ENCODE assay signal across 17 cellular contexts in genomic region chr14:65231286-65231980, GRCh38.
DNase-seq lines count a peak whose midpoint lies in the region; ATAC-seq, FAIRE-seq and TF ChIP-seq lines count a peak whose summit lies in the region.
"Had no signal": no experiment of that assay in that cellular context is flagged by ENCODE, and none has a peak within 500 bp of the region (broad histone marks: within the 10 kb centered on the region; RNA-seq: fewer than 3 reads in every experiment).

No MANE protein-coding gene starts in this region.

- no peaks in the 10 kb centered on the region for H3K9me3 ChIP-seq in breast epithelium
- H3K9me3 ChIP-seq in GM12878 (replicated peaks; ENCODE audit: control insufficient read depth, insufficient read depth, low read length), result no peaks in the 10 kb centered on the region; the same call in 2 of the 3 replicates
- no peaks in the 10 kb centered on the region for H3K9me3 ChIP-seq in upper lobe of left lung
- no peaks in the 10 kb centered on the region for H3K9me3 ChIP-seq in uterus
- H3K9me3 ChIP-seq: sigmoid colon, thoracic aorta had no signal

- H3K4me2 ChIP-seq in GM12878 (ENCODE audit: control insufficient read depth, insufficient read depth), result no peak overlapping the region

- RAD21 ChIA-PET in GM12878 (lab: Charles Lee; ENCODE audit: unreplicated experiment), result interaction anchor here (1.5 kb wide), 1 partner anchor 56 kb away, joined by 6 read pairs; no protein-coding TSS in a partner anchor

- no peaks in the 10 kb centered on the region for H3K27me3 Mint-ChIP-seq in MCF 10A (ENCODE audit: insufficient read depth, unreplicated experiment)
- H3K27me3 Mint-ChIP-seq in activated CD4-positive, alpha-beta T cell treated with anti-CD3 and anti-CD28 coated beads for 36 hours, result no peaks in the 10 kb centered on the region

- in situ Hi-C loops in GM12878 (cut with MboI), result no loop called here

- H3K4me3 Mint-ChIP-seq in MCF 10A (ENCODE audit: unreplicated experiment), result no peak overlapping the region
- H3K4me3 Mint-ChIP-seq in activated CD4-positive, alpha-beta T cell treated with anti-CD3 and anti-CD28 coated beads for 36 hours, result no peak overlapping the region
- H3K4me3 Mint-ChIP-seq: activated CD4-positive, alpha-beta memory T cell treated with anti-CD3 and anti-CD28 coated beads, Interleukin-2, amount 10 ng/mL, durations not matched to agents 7 days and 5 days had no signal

- peak overlapping the region; percentile 66 for H2AFZ ChIP-seq in GM12878 (ENCODE audit: control insufficient read depth, low read depth, low read length)

- WGBS in GM12878 (ENCODE audit: insufficient coverage, insufficient replicate concordance, low lambda C conversion rate, missing lambda C conversion rate), result 97% methylated on average over 6 of the region's 6 CpGs
- WGBS in upper lobe of left lung, 2 donors, result 62 to 69% methylated on average over 6 of the region's 6 CpGs

- no peak overlapping the region for H3K4me3 ChIP-seq in breast epithelium
- H3K4me3 ChIP-seq in GM12878, result no peak overlapping the region
- no peak overlapping the region for H3K4me3 ChIP-seq in upper lobe of left lung
- no peak overlapping the region for H3K4me3 ChIP-seq in uterus
- H3K4me3 ChIP-seq: sigmoid colon had no signal

- TF ChIP-seq EP300 in GM12878 (IDR thresholded peaks at IDR 0.05; ENCODE audit: borderline replicate concordance in 1 of 2, control insufficient read depth in 1 of 2, low read depth in 2 of 2, low read length in 2 of 2) (no peak), upper lobe of left lung (IDR thresholded peaks at IDR 0.05) (no peak)

- FAIRE-seq in GM12878 (lab: Jason Lieb, UNC), result peak; percentile 80

- intact Hi-C loops in breast epithelium (cut with DNase I; ENCODE audit: low total_unique reads), result no loop called here
- intact Hi-C loops in MCF 10A (cut with micrococcal nuclease), result no loop called here
- intact Hi-C loops in GM12878 (cut with micrococcal nuclease; ENCODE audit: unreplicated experiment), result no loop called here
- intact Hi-C loops in activated CD4-positive, alpha-beta T cell treated with anti-CD3 and anti-CD28 coated beads for 36 hours (cut with DNase I, micrococcal nuclease), result no loop called here
- intact Hi-C loops in uterus (cut with DNase I; ENCODE audit: low total_unique reads), result no loop called here
- intact Hi-C loops in head of caudate nucleus (cut with DNase I), result loop anchor here (2.0 kb wide), 1 partner anchor 51 kb away; no protein-coding TSS in a partner anchor

- POLR2A ChIA-PET in MCF 10A (lab: Yijun Ruan, JAX), result interaction anchor here (0.6 to 1.2 kb wide), 2 partner anchors 180 to 595 kb away, joined by 3 read pairs; no protein-coding TSS in a partner anchor
- POLR2A ChIA-PET in GM12878 (lab: Charles Lee), result no interaction called here
- POLR2A ChIA-PET in activated CD4-positive, alpha-beta T cell treated with anti-CD3 and anti-CD28 coated beads for 36 hours (lab: Charles Lee), result interaction anchor here (0.6 kb wide), 1 partner anchor 22 kb away, joined by 4 read pairs; no protein-coding TSS in a partner anchor

- H3K9ac ChIP-seq in GM12878 (ENCODE audit: control insufficient read depth, insufficient read depth, low read length), result no peak overlapping the region

- H3K36me3 Mint-ChIP-seq in MCF 10A (ENCODE audit: insufficient read depth, unreplicated experiment), result no peaks in the 10 kb centered on the region
- H3K36me3 Mint-ChIP-seq in activated CD4-positive, alpha-beta T cell treated with anti-CD3 and anti-CD28 coated beads for 36 hours (ENCODE audit: low read depth), result no peaks in the 10 kb centered on the region

- TF ChIP-seq CTCF in breast epithelium (IDR thresholded peaks at IDR 0.05), result no peak
- no peak for TF ChIP-seq CTCF in MCF 10A (IDR thresholded peaks at IDR 0.05; ENCODE audit: unreplicated experiment)
- no peak for TF ChIP-seq CTCF in GM12878 (IDR thresholded peaks at IDR 0.05 in 2 of 3, conservative IDR thresholded peaks at IDR 0.05 in 1 of 3; ENCODE audit: control insufficient read depth in 2 of 3, extremely low read depth in 1 of 3, insufficient read depth in 1 of 3, low read depth in 3 of 3, low read length in 3 of 3)
- TF ChIP-seq CTCF in upper lobe of left lung (IDR thresholded peaks at IDR 0.05), result no peak
- no peak for TF ChIP-seq CTCF in uterus (IDR thresholded peaks at IDR 0.05)

- CTCF ChIA-PET in MCF 10A (lab: Yijun Ruan, JAX) (interaction anchor here (1.2 to 1.7 kb wide), 2 partner anchors 10 to 85 kb away, joined by 3 to 7 read pairs; no protein-coding TSS in a partner anchor), GM12878 (lab: Yijun Ruan, JAX) (interaction anchor here (0.8 to 14.4 kb wide), 5 partner anchors 10 to 240 kb away, joined by 3 to 136 read pairs (median 3); partner anchors contain the start of gene FUT8)
- CTCF ChIA-PET in activated CD4-positive, alpha-beta T cell treated with anti-CD3 and anti-CD28 coated beads for 36 hours (lab: Charles Lee), result interaction anchor here (0.7 to 0.9 kb wide), 3 partner anchors 11 to 763 kb away, joined by 3 to 4 read pairs (median 3); no protein-coding TSS in a partner anchor

- SMC1A ChIA-PET in GM12878 (lab: Charles Lee; ENCODE audit: uncharacterized antibody, unreplicated experiment), result interaction anchor here (0.5 to 1.3 kb wide), 3 partner anchors 72 to 1899 kb away, joined by 3 read pairs; no protein-coding TSS in a partner anchor

- ATAC-seq in GM12878 (no peak), upper lobe of left lung (ENCODE audit: low FRiP score in 2 of 2) (no peak)
- ATAC-seq in activated CD4-positive, alpha-beta T cell treated with anti-CD3 and anti-CD28 coated beads for 36 hours, result no peak

- no peaks in the 10 kb centered on the region for H3K79me2 ChIP-seq in GM12878 (ENCODE audit: control insufficient read depth, insufficient read depth, low read length)

- peaks cover 0 to 4% of the 10 kb centered on the region in 2 donors for H3K4me1 ChIP-seq in breast epithelium
- peaks cover 28% of the 10 kb centered on the region for H3K4me1 ChIP-seq in GM12878 (ENCODE audit: control insufficient read depth, insufficient read depth, low read length)
- peaks cover 18 to 44% (median 27%) of the 10 kb centered on the region in 4 donors for H3K4me1 ChIP-seq in upper lobe of left lung
- H3K4me1 ChIP-seq in uterus, result no peaks in the 10 kb centered on the region

- no TSS peak for BruUV-seq in MCF 10A (replicated peaks; lab: Mats Ljungman, UMichigan)
- BruUV-seq in GM12878 (replicated peaks; lab: Mats Ljungman, UMichigan), result no TSS peak

- H3K27ac ChIP-seq in breast epithelium (peak overlapping the region; percentile 67 to 89), GM12878 (ENCODE audit: control insufficient read depth, insufficient read depth) (peak overlapping the region; percentile 17; the same call in 1 of the 2 replicates), upper lobe of left lung (peak overlapping the region; percentile 33 to 90 (median 88)), uterus (peak overlapping the region in 1 of 2 donors; percentile 77)
- H3K27ac ChIP-seq: RWPE1, thoracic aorta had no signal

- no peak for TF ChIP-seq POLR2A in breast epithelium (IDR thresholded peaks at IDR 0.05)
- no peak for TF ChIP-seq POLR2A in GM12878 (IDR thresholded peaks at IDR 0.05; ENCODE audit: low read depth, low read length)
- no peak for TF ChIP-seq POLR2A in upper lobe of left lung (IDR thresholded peaks at IDR 0.05)
- no peak for TF ChIP-seq POLR2A in uterus (IDR thresholded peaks at IDR 0.05)

- H3K27ac Mint-ChIP-seq in MCF 10A (ENCODE audit: low read depth, unreplicated experiment), result no peak overlapping the region
- H3K27ac Mint-ChIP-seq in activated CD4-positive, alpha-beta T cell treated with anti-CD3 and anti-CD28 coated beads for 36 hours, result no peak overlapping the region
- H3K27ac Mint-ChIP-seq: activated CD4-positive, alpha-beta memory T cell treated with anti-CD3 and anti-CD28 coated beads, Interleukin-2, amount 10 ng/mL, durations not matched to agents 7 days and 5 days had no signal

- H3K4me1 Mint-ChIP-seq in MCF 10A (ENCODE audit: insufficient read depth, unreplicated experiment), result peaks cover 21% of the 10 kb centered on the region
- H3K4me1 Mint-ChIP-seq in activated CD4-positive, alpha-beta T cell treated with anti-CD3 and anti-CD28 coated beads for 36 hours, result peaks cover 31% of the 10 kb centered on the region

- no peaks in the 10 kb centered on the region for H3K36me3 ChIP-seq in breast epithelium
- H3K36me3 ChIP-seq in GM12878 (ENCODE audit: control insufficient read depth in 2 of 2, insufficient read depth in 2 of 2, low read length in 1 of 2), result no peaks in the 10 kb centered on the region; a peak in 1 of 4 replicates
- no peaks in the 10 kb centered on the region for H3K36me3 ChIP-seq in upper lobe of left lung
- no peaks in the 10 kb centered on the region for H3K36me3 ChIP-seq in uterus
- H3K36me3 ChIP-seq: sigmoid colon, thoracic aorta had no signal

- no peaks in the 10 kb centered on the region for H3K9me3 Mint-ChIP-seq in MCF 10A (ENCODE audit: unreplicated experiment)
- H3K9me3 Mint-ChIP-seq in activated CD4-positive, alpha-beta T cell treated with anti-CD3 and anti-CD28 coated beads for 36 hours (ENCODE audit: low read depth), result no peaks in the 10 kb centered on the region
- H3K9me3 Mint-ChIP-seq: activated CD4-positive, alpha-beta memory T cell treated with anti-CD3 and anti-CD28 coated beads, Interleukin-2, amount 10 ng/mL, durations not matched to agents 7 days and 5 days had no signal

- H3K27me3 ChIP-seq in breast epithelium, result no peaks in the 10 kb centered on the region
- H3K27me3 ChIP-seq in GM12878 (replicated peaks in 1 of 2; ENCODE audit: control insufficient read depth in 2 of 2, insufficient read depth in 2 of 2, low read length in 1 of 2), result no peaks in the 10 kb centered on the region
- H3K27me3 ChIP-seq in upper lobe of left lung, result no peaks in the 10 kb centered on the region
- H3K27me3 ChIP-seq in uterus, result no peaks in the 10 kb centered on the region
- H3K27me3 ChIP-seq: sigmoid colon had no signal

- peak in 1 of 2 donors; percentile 44 for DNase-seq in breast epithelium (ENCODE audit: low spot score in 2 of 2)
- no peak for DNase-seq in MCF 10A (ENCODE audit: unreplicated experiment)
- DNase-seq in GM12878 (ENCODE audit: low read depth, low spot score), result no peak
- DNase-seq in midbrain (lab: John Stamatoyannopoulos, UW), result peak; percentile 23
- DNase-seq in upper lobe of left lung, result no peak
- no peak for DNase-seq in activated CD4-positive, alpha-beta T cell treated with anti-CD3 and anti-CD28 coated beads for 36 hours
- no peak for DNase-seq in uterus
- no peak for DNase-seq in head of caudate nucleus
- DNase-seq: ACHN; activated CD4-positive, alpha-beta memory T cell treated with anti-CD3 and anti-CD28 coated beads, Interleukin-2, amount 10 ng/mL, durations not matched to agents 7 days and 5 days; central memory CD4-positive, alpha-beta T cell; erythroblast; HCEC 1CT; MV-4-11; sigmoid colon had no signal

- no peaks in the 10 kb centered on the region for H4K20me1 ChIP-seq in GM12878 (ENCODE audit: control insufficient read depth, insufficient read depth)

- no peak for TF ChIP-seq RAD21 in GM12878 (IDR thresholded peaks at IDR 0.05; ENCODE audit: insufficient read depth, low read depth, low read length)

TF ChIP-seq in GM12878, 131 proteins besides CTCF, POLR2A, EP300 and RAD21 (continues in another document):
- TF ChIP-seq HDAC6 (IDR thresholded peaks at IDR 0.05; ENCODE audit: unreplicated experiment) (no peak), NFIC (IDR thresholded peaks at IDR 0.05; ENCODE audit: low read depth, low read length) (no peak), SMC3 (IDR thresholded peaks at IDR 0.05; ENCODE audit: borderline replicate concordance, low read length) (no peak), MEF2A (IDR thresholded peaks at IDR 0.05; ENCODE audit: insufficient read depth, low read depth, low read length) (no peak)
